Comparison of ENCODE assay signal across 21 cellular contexts in genomic region chr2:240300840-240301239, GRCh38.
DNase-seq lines count a peak whose midpoint lies in the region; FAIRE-seq and TF ChIP-seq lines count a peak whose summit lies in the region.
"Had no signal": no experiment of that assay in that cellular context is flagged by ENCODE, and none has a peak within 500 bp of the region (broad histone marks: within the 10 kb centered on the region; RNA-seq: fewer than 3 reads in every experiment).

No MANE protein-coding gene starts in this region.

- H3K4me3 Mint-ChIP-seq in chondrocyte (ENCODE audit: unreplicated experiment), result no peak overlapping the region
- no peak overlapping the region for H3K4me3 Mint-ChIP-seq in progenitor cell of endocrine pancreas (ENCODE audit: low read depth)
- H3K4me3 Mint-ChIP-seq: B cell had no signal

- no peaks in the 10 kb centered on the region for H3K36me3 ChIP-seq in HAP-1 (replicated peaks)

- peak overlapping the region; percentile 49 for H3K27ac Mint-ChIP-seq in chondrocyte (ENCODE audit: unreplicated experiment)
- no peak overlapping the region for H3K27ac Mint-ChIP-seq in progenitor cell of endocrine pancreas
- H3K27ac Mint-ChIP-seq: B cell had no signal

- FAIRE-seq in GM12892 (lab: Jason Lieb, UNC), result no peak
- FAIRE-seq: GM12878, H1, HepG2 had no signal

- H3K9me3 Mint-ChIP-seq in chondrocyte (ENCODE audit: low read depth) (no peaks in the 10 kb centered on the region), progenitor cell of endocrine pancreas (ENCODE audit: low read depth) (no peaks in the 10 kb centered on the region)

- H3K36me3 Mint-ChIP-seq in chondrocyte (ENCODE audit: low read depth) (no peaks in the 10 kb centered on the region), progenitor cell of endocrine pancreas (ENCODE audit: insufficient read depth) (no peaks in the 10 kb centered on the region)

- H3K4me1 ChIP-seq in HAP-1, result no peaks in the 10 kb centered on the region; the same call in 1 of the 2 replicates

- peaks cover 30% of the 10 kb centered on the region for H3K4me1 Mint-ChIP-seq in chondrocyte (ENCODE audit: low read depth)
- peaks cover 4% of the 10 kb centered on the region for H3K4me1 Mint-ChIP-seq in progenitor cell of endocrine pancreas (ENCODE audit: low read depth)
- H3K4me1 Mint-ChIP-seq: B cell had no signal

- no peaks in the 10 kb centered on the region for H3K27me3 ChIP-seq in HAP-1 (ENCODE audit: low read depth)

- peak; percentile 12 for DNase-seq in DMS79 treated with DMSO at 0.1 percent for 48 hours (lab: John Stamatoyannopoulos, UW)
- DNase-seq in DMS79 (lab: John Stamatoyannopoulos, UW), result no peak
- peak; percentile 5 for DNase-seq in GM12892 (ENCODE audit: insufficient read length)
- peak; percentile 47 for DNase-seq in chondrocyte (ENCODE audit: low spot score)
- peak; percentile 4 for DNase-seq in progenitor cell of endocrine pancreas (ENCODE audit: low spot score, unreplicated experiment)
- DNase-seq in cortex of kidney (lab: John Stamatoyannopoulos, UW), result no peak
- DNase-seq in middle frontal gyrus (ENCODE audit: extremely low spot score, low spot score), result no peak
- DNase-seq in HAP-1 (ENCODE audit: low spot score in 2 of 2), result no peak
- DNase-seq: COR-L47, DMS 273 treated with DMSO at 0.1 percent for 48 hours, EL, KBM-7, NCI-H1105 treated with DMSO at 0.1 percent for 48 hours, NCI-H1694 treated with DMSO at 0.1 percent for 48 hours, NCI-H2227 treated with DMSO at 0.1 percent for 48 hours, NCI-H524 treated with DMSO at 0.1 percent for 48 hours, SIG-M5 had no signal

- in situ Hi-C loops in HAP-1 (cut with MboI; ENCODE audit: low sequenced_read_pairs), result no loop called here

- no peak for TF ChIP-seq CTCF in chondrocyte (IDR thresholded peaks at IDR 0.05)
- no peak for TF ChIP-seq CTCF in progenitor cell of endocrine pancreas (IDR thresholded peaks at IDR 0.05; ENCODE audit: unreplicated experiment)

- H3K9me3 ChIP-seq in HAP-1, result no peaks in the 10 kb centered on the region

- no peak for TF ChIP-seq POLR2A in GM12892 (IDR thresholded peaks at IDR 0.05; ENCODE audit: low read depth, low read length)

- H3K27me3 Mint-ChIP-seq in chondrocyte (ENCODE audit: low read depth) (no peaks in the 10 kb centered on the region), progenitor cell of endocrine pancreas (peaks cover 7% of the 10 kb centered on the region)

- H3K4me3 ChIP-seq in HAP-1, result no peak overlapping the region
- H3K4me3 ChIP-seq: GM12878 had no signal

Comparison
In these comparisons a context has a peak if more than half of its experiments do, and no peak if none do; other contexts are left out.
1. DNase-seq: peak in DMS79 treated with DMSO at 0.1 percent for 48 hours (single experiment), GM12892 (single experiment), chondrocyte (single experiment) and progenitor cell of endocrine pancreas (single experiment); none in DMS79 (single experiment), cortex of kidney (single experiment), middle frontal gyrus (single experiment) and HAP-1 (0 of 2).